In genomic region chr3:128009952-128010846, GRCh38 we compare ENCODE assay signal across 13 cellular contexts.
A peak's percentile ranks its signal among the peaks of the same experiment; 100 is the strongest.
DNase-seq lines count a peak whose midpoint lies in the region; ATAC-seq, FAIRE-seq and TF ChIP-seq lines count a peak whose summit lies in the region.
"Had no signal": no experiment of that assay in that cellular context is flagged by ENCODE, and none has a peak within 500 bp of the region (broad histone marks: within the 10 kb centered on the region; RNA-seq: fewer than 3 reads in every experiment).

No MANE protein-coding gene starts in this region.

- no peak for FAIRE-seq in RCC 7860 (lab: Jason Lieb, UNC)

- no peak for ATAC-seq in HG03460 (IDR thresholded peaks at IDR 0.05; ENCODE audit: unreplicated experiment)

- DNase-seq in GM03348 (ENCODE audit: low spot score) (peak; percentile 77), OCI-M1 (lab: John Stamatoyannopoulos, UW) (peak; percentile 91), epithelial cell of esophagus (ENCODE audit: low read depth) (peak; percentile 83), non-pigmented ciliary epithelial cell (ENCODE audit: low read depth) (peak; percentile 4), RCC 7860 (ENCODE audit: low spot score) (no peak), Ammon's horn (ENCODE audit: low spot score) (no peak)
- DNase-seq in activated naive CD4-positive, alpha-beta T cell (lab: John Stamatoyannopoulos, UW), result no peak
- DNase-seq: activated effector memory CD4-positive, alpha-beta T cell treated with anti-CD3 and anti-CD28 coated beads, Interleukin-2, amount 50 U/mL, for 16 hours; occipital lobe; stimulated activated CD4-positive, alpha-beta T cell treated with anti-CD3 and anti-CD28 coated beads, Interleukin-12 subunit alpha, Interleukin-12 subunit beta, amount 100 ng/mL, for 4 hours had no signal

- peak; percentile 19 for TF ChIP-seq CTCF in epithelial cell of esophagus (IDR thresholded peaks at IDR 0.05; ENCODE audit: insufficient read depth, low read depth, low read length, missing control alignments)

- no peak overlapping the region for H3K4me3 ChIP-seq in epithelial cell of esophagus (ENCODE audit: low read length)
- H3K4me3 ChIP-seq: cardiac muscle cell, thyroid gland had no signal

Comparison
In these comparisons a context has a peak if more than half of its experiments do, and no peak if none do; other contexts are left out.
1. DNase-seq: peak in GM03348 (single experiment), OCI-M1 (single experiment), epithelial cell of esophagus (single experiment) and non-pigmented ciliary epithelial cell (single experiment); none in activated naive CD4-positive, alpha-beta T cell (0 of 4), RCC 7860 (single experiment) and Ammon's horn (single experiment).